Comparison of ENCODE assay signal across 1 cellular context in the genomic region with DNA sequence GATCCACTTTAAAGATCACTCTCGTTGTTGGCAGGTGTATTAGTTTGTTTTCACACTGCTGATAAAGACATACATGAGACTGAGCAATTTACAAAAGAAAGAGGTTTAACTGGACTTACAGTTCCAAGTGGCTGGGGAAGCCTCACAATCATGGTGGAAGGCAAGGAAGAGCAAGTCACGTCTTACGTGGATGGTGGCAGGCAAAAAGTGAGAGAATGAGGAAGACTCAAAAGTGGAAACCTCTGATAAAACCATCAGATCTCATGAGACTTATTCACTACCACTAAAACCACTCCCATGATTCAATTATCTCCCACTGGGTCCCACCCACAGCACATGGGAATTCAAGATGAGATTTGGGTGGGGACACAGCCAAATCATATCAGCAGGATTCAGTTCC.
TF ChIP-seq lines count a peak whose summit lies in the region.

No MANE protein-coding gene starts in this region.

TF ChIP-seq in K562, 482 proteins besides CTCF, POLR2A, EP300 and RAD21:
- peak; percentile 97 for TF ChIP-seq ZNF431 (CRISPR knock-in tag; IDR thresholded peaks at IDR 0.05)
- TF ChIP-seq CHAMP1 (IDR thresholded peaks at IDR 0.05): 0 out of 2 replicates have a peak, but pooled peaks have one; percentile 25
